Comparison of ENCODE assay signal across 19 cellular contexts in genomic region chr13:77781804-77782203, GRCh38.
"Had no signal": no experiment of that assay in that cellular context is flagged by ENCODE, and none has a peak within 500 bp of the region (broad histone marks: within the 10 kb centered on the region; RNA-seq: fewer than 3 reads in every experiment).

No MANE protein-coding gene starts in this region.

- H3K27ac Mint-ChIP-seq: activated CD4-positive, alpha-beta T cell treated with anti-CD3 and anti-CD28 coated beads for 36 hours; stimulated activated naive CD8-positive, alpha-beta T cell treated with anti-CD3 and anti-CD28 coated beads, Interleukin-15, amount 100 ng/mL, for 72 hours; T-helper 17 cell; WTC11 had no signal

- H3K36me3 Mint-ChIP-seq: activated naive CD4-positive, alpha-beta T cell treated with anti-CD3 and anti-CD28 coated beads, Interleukin-2, amount 50 U/mL, for 72 hours had no signal

- H3K27ac ChIP-seq: adrenal gland, lower lobe of right lung, prostate gland, right lobe of liver, suprapubic skin, transverse colon, uterus had no signal

- H3K27me3 Mint-ChIP-seq: activated CD4-positive, alpha-beta T cell treated with anti-CD3 and anti-CD28 coated beads for 36 hours; stimulated activated naive CD8-positive, alpha-beta T cell treated with anti-CD3 and anti-CD28 coated beads, Interleukin-15, amount 100 ng/mL, for 72 hours had no signal

- H3K36me3 ChIP-seq: adrenal gland, lower lobe of right lung, prostate gland, right lobe of liver, suprapubic skin, transverse colon, uterus had no signal

- H3K4me3 ChIP-seq: adrenal gland, lower lobe of right lung, prostate gland, right lobe of liver, suprapubic skin, transverse colon, uterus had no signal

- ATAC-seq: activated CD4-positive, alpha-beta T cell treated with anti-CD3 and anti-CD28 coated beads for 36 hours; activated naive CD4-positive, alpha-beta T cell treated with anti-CD3 and anti-CD28 coated beads, Interleukin-2, amount 50 U/mL, for 72 hours; esophagus mucosa; lower lobe of right lung; right lobe of liver; stimulated activated naive CD8-positive, alpha-beta T cell treated with anti-CD3 and anti-CD28 coated beads, Interleukin-15, amount 100 ng/mL, for 72 hours; T-helper 17 cell; WTC11 had no signal

- H3K27me3 ChIP-seq: adrenal gland, right lobe of liver, suprapubic skin, transverse colon, uterus had no signal

- H3K9me3 ChIP-seq: adrenal gland, lower lobe of right lung, prostate gland, right lobe of liver, suprapubic skin, transverse colon, uterus had no signal

- H3K4me1 ChIP-seq: prostate gland, uterus had no signal

- H3K4me3 Mint-ChIP-seq: activated CD4-positive, alpha-beta T cell treated with anti-CD3 and anti-CD28 coated beads for 36 hours; neural crest cell; stimulated activated naive CD8-positive, alpha-beta T cell treated with anti-CD3 and anti-CD28 coated beads, Interleukin-15, amount 100 ng/mL, for 72 hours; T-helper 17 cell; WTC11 had no signal

- DNase-seq: activated CD4-positive, alpha-beta T cell treated with anti-CD3 and anti-CD28 coated beads for 36 hours; activated CD4-positive, alpha-beta T cell treated with anti-CD3 and anti-CD28 coated beads, Interleukin-2, amount 50 U/mL, for 48 hours; activated gamma-delta T cell; adrenal gland; effector CD8-positive, alpha-beta T cell; lower lobe of right lung; right lobe of liver; small intestine; stimulated activated CD4-positive, alpha-beta T cell treated with anti-CD3 and anti-CD28 coated beads, Interleukin-4, amount 100 ng/mL, for 1 hour; stimulated activated naive CD8-positive, alpha-beta T cell treated with anti-CD3 and anti-CD28 coated beads, Interleukin-15, amount 100 ng/mL, for 72 hours; T-helper 17 cell; transverse colon; uterus had no signal

- H3K9me3 Mint-ChIP-seq: activated naive CD4-positive, alpha-beta T cell treated with anti-CD3 and anti-CD28 coated beads, Interleukin-2, amount 50 U/mL, for 72 hours; stimulated activated naive CD8-positive, alpha-beta T cell treated with anti-CD3 and anti-CD28 coated beads, Interleukin-15, amount 100 ng/mL, for 72 hours had no signal
